18 cellular contexts compared by ENCODE assay signal in genomic region chr7:24139996-24140395, GRCh38.
DNase-seq lines count a peak whose midpoint lies in the region; ATAC-seq and TF ChIP-seq lines count a peak whose summit lies in the region.
"Had no signal": no experiment of that assay in that cellular context is flagged by ENCODE, and none has a peak within 500 bp of the region (broad histone marks: within the 10 kb centered on the region; RNA-seq: fewer than 3 reads in every experiment).

No MANE protein-coding gene starts in this region.

- H3K36me3 Mint-ChIP-seq in stimulated activated effector memory CD8-positive, alpha-beta T cell treated with anti-CD3 and anti-CD28 coated beads, Interleukin-12 subunit alpha, Interleukin-12 subunit beta, amount 100 ng/mL, for 72 hours = no peaks in the 10 kb centered on the region
- H3K36me3 Mint-ChIP-seq: CD14-positive monocyte; CD4-positive, alpha-beta memory T cell had no signal

- no peaks in the 10 kb centered on the region for H3K9me3 Mint-ChIP-seq in stimulated activated effector memory CD8-positive, alpha-beta T cell treated with anti-CD3 and anti-CD28 coated beads, Interleukin-12 subunit alpha, Interleukin-12 subunit beta, amount 100 ng/mL, for 72 hours
- H3K9me3 Mint-ChIP-seq: CD4-positive, alpha-beta memory T cell; GM23338 had no signal

- H3K4me1 Mint-ChIP-seq in stimulated activated effector memory CD8-positive, alpha-beta T cell treated with anti-CD3 and anti-CD28 coated beads, Interleukin-12 subunit alpha, Interleukin-12 subunit beta, amount 100 ng/mL, for 72 hours = no peaks in the 10 kb centered on the region
- H3K4me1 Mint-ChIP-seq: CD14-positive monocyte, GM23338 had no signal

- H3K4me3 ChIP-seq in Panc1 (ENCODE audit: low read depth in 2 of 2, low read length in 2 of 2) (no peak overlapping the region), WI38 (ENCODE audit: low read depth, low read length) (peak overlapping the region; percentile 14; the same call in 1 of the 2 replicates), hepatocyte (no peak overlapping the region), psoas muscle (no peak overlapping the region)
- H3K4me3 ChIP-seq: BLaER1, GM23338 had no signal

- peaks cover 7% of the 10 kb centered on the region; the same call in 1 of the 2 replicates for H3K27me3 ChIP-seq in Panc1 (ENCODE audit: control insufficient read depth, insufficient read depth, low read length)
- no peaks in the 10 kb centered on the region for H3K27me3 ChIP-seq in hepatocyte
- peaks cover 0 to 2% (median 2%) of the 10 kb centered on the region in 3 donors for H3K27me3 ChIP-seq in psoas muscle (ENCODE audit: insufficient read depth in 3 of 3, low read length in 2 of 3)
- H3K27me3 ChIP-seq: BLaER1 had no signal

- H3K4me2 ChIP-seq in hepatocyte = peak overlapping the region; percentile 31
- H3K4me2 ChIP-seq: GM23338 had no signal

- in situ Hi-C loops in Panc1 (cut with HindIII; ENCODE audit: low pct_unique_long_range_greater_than_20kb, low sequenced_read_pairs) = no loop called here

- H4K20me1 ChIP-seq in hepatocyte (ENCODE audit: insufficient read depth, poor library complexity, severe bottlenecking) = no peaks in the 10 kb centered on the region
- H4K20me1 ChIP-seq: BLaER1 had no signal

- POLR2A ChIA-PET in Panc1 (lab: Charles Lee) = no interaction called here

- 75% methylated on average over 3 of the region's 3 CpGs for WGBS in hepatocyte (ENCODE audit: low lambda C conversion rate, missing lambda C conversion rate)
- WGBS in psoas muscle, 3 donors = 25 to 39% (median 31%) methylated on average over 3 of the region's 3 CpGs

- TF ChIP-seq CTCF in Panc1 (IDR thresholded peaks at IDR 0.05) (no peak), WI38 (IDR thresholded peaks at IDR 0.05; ENCODE audit: low read depth, low read length) (no peak), hepatocyte (IDR thresholded peaks at IDR 0.05; ENCODE audit: poor library complexity) (no peak), psoas muscle (IDR thresholded peaks at IDR 0.05) (no peak)

- DNase-seq in Panc1 (ENCODE audit: low read depth, low spot score) = no peak
- DNase-seq in hepatocyte (ENCODE audit: low spot score) = no peak
- DNase-seq in stimulated activated effector memory CD8-positive, alpha-beta T cell treated with anti-CD3 and anti-CD28 coated beads, Interleukin-12 subunit alpha, Interleukin-12 subunit beta, amount 100 ng/mL, for 72 hours (ENCODE audit: low spot score in 2 of 2) = no peak
- no peak for DNase-seq in amygdala (lab: John Stamatoyannopoulos, UW)
- no peak for DNase-seq in psoas muscle
- no peak for DNase-seq in occipital lobe (lab: John Stamatoyannopoulos, UW)
- DNase-seq: 8988T; CD4-positive, alpha-beta memory T cell; DMS153; DMS79; GDM1; H7; HFFc6 had no signal

- H3K79me2 ChIP-seq in hepatocyte = no peaks in the 10 kb centered on the region

- H2AFZ ChIP-seq in hepatocyte = no peak overlapping the region
- H2AFZ ChIP-seq: GM23338 had no signal

- no TSS peak for BruUV-seq in Panc1 (replicated peaks; lab: Mats Ljungman, UMichigan)

- H3K4me1 ChIP-seq in Panc1 (ENCODE audit: control insufficient read depth, insufficient read depth, low read length) (no peaks in the 10 kb centered on the region), hepatocyte (ENCODE audit: insufficient read depth) (no peaks in the 10 kb centered on the region), psoas muscle (no peaks in the 10 kb centered on the region)

- CTCF ChIA-PET in Panc1 (lab: Charles Lee) = no interaction called here

- intact Hi-C loops in Panc1 (cut with micrococcal nuclease; ENCODE audit: unreplicated experiment) (no loop called here), psoas muscle (cut with DNase I) (no loop called here)

- H3K27ac ChIP-seq in Panc1 (ENCODE audit: low read length) (no peak overlapping the region), hepatocyte (no peak overlapping the region), psoas muscle (no peak overlapping the region)
- H3K27ac ChIP-seq: BLaER1 had no signal

- H3K36me3 ChIP-seq in Panc1 (ENCODE audit: control insufficient read depth, insufficient read depth, low read length) (no peaks in the 10 kb centered on the region), hepatocyte (replicated peaks; ENCODE audit: insufficient read depth, low read depth) (no peaks in the 10 kb centered on the region), psoas muscle (ENCODE audit: insufficient read depth in 1 of 2, low read depth in 1 of 2) (no peaks in the 10 kb centered on the region)
- H3K36me3 ChIP-seq: BLaER1 had no signal

- ATAC-seq in Panc1 (peak; percentile 51), psoas muscle (no peak)
- ATAC-seq in stimulated activated effector memory CD8-positive, alpha-beta T cell treated with anti-CD3 and anti-CD28 coated beads, Interleukin-12 subunit alpha, Interleukin-12 subunit beta, amount 100 ng/mL, for 72 hours = peak; percentile 17
- ATAC-seq: GM23338, HCT116 had no signal

- no peak overlapping the region for H3K27ac Mint-ChIP-seq in stimulated activated effector memory CD8-positive, alpha-beta T cell treated with anti-CD3 and anti-CD28 coated beads, Interleukin-12 subunit alpha, Interleukin-12 subunit beta, amount 100 ng/mL, for 72 hours
- H3K27ac Mint-ChIP-seq: CD14-positive monocyte; CD4-positive, alpha-beta memory T cell; GM23338; HFFc6 had no signal

- H3K9me2 ChIP-seq in hepatocyte (replicated peaks; ENCODE audit: insufficient read depth) = no peaks in the 10 kb centered on the region

- H3K4me3 Mint-ChIP-seq in stimulated activated effector memory CD8-positive, alpha-beta T cell treated with anti-CD3 and anti-CD28 coated beads, Interleukin-12 subunit alpha, Interleukin-12 subunit beta, amount 100 ng/mL, for 72 hours = no peak overlapping the region
- H3K4me3 Mint-ChIP-seq: CD14-positive monocyte; CD4-positive, alpha-beta memory T cell; GM23338; HFFc6 had no signal

- H3K9me3 ChIP-seq in Panc1 (ENCODE audit: control insufficient read depth, insufficient read depth, low read depth, low read length) (no peaks in the 10 kb centered on the region), hepatocyte (ENCODE audit: low read depth) (no peaks in the 10 kb centered on the region), psoas muscle (no peaks in the 10 kb centered on the region)

Comparison
In these comparisons a context has a peak if more than half of its experiments do, and no peak if none do; other contexts are left out.
1. ATAC-seq: peak in Panc1 (single experiment) and stimulated activated effector memory CD8-positive, alpha-beta T cell treated with anti-CD3 and anti-CD28 coated beads, Interleukin-12 subunit alpha, Interleukin-12 subunit beta, amount 100 ng/mL, for 72 hours (single experiment); none in psoas muscle (0 of 4).